In genomic region chr2:242004902-242005230, GRCh38 we compare ENCODE assay signal across 1 cellular context.
TF ChIP-seq lines count a peak whose summit lies in the region.

No MANE protein-coding gene starts in this region.

TF ChIP-seq in HepG2, 621 proteins besides CTCF, POLR2A, EP300 and RAD21 (continued from another document):
- TF ChIP-seq ZMYM2 (CRISPR knock-in tag; IDR thresholded peaks at IDR 0.05): peak; percentile 26; the same call in 1 of the 2 replicates
- TF ChIP-seq, protein P1, sequence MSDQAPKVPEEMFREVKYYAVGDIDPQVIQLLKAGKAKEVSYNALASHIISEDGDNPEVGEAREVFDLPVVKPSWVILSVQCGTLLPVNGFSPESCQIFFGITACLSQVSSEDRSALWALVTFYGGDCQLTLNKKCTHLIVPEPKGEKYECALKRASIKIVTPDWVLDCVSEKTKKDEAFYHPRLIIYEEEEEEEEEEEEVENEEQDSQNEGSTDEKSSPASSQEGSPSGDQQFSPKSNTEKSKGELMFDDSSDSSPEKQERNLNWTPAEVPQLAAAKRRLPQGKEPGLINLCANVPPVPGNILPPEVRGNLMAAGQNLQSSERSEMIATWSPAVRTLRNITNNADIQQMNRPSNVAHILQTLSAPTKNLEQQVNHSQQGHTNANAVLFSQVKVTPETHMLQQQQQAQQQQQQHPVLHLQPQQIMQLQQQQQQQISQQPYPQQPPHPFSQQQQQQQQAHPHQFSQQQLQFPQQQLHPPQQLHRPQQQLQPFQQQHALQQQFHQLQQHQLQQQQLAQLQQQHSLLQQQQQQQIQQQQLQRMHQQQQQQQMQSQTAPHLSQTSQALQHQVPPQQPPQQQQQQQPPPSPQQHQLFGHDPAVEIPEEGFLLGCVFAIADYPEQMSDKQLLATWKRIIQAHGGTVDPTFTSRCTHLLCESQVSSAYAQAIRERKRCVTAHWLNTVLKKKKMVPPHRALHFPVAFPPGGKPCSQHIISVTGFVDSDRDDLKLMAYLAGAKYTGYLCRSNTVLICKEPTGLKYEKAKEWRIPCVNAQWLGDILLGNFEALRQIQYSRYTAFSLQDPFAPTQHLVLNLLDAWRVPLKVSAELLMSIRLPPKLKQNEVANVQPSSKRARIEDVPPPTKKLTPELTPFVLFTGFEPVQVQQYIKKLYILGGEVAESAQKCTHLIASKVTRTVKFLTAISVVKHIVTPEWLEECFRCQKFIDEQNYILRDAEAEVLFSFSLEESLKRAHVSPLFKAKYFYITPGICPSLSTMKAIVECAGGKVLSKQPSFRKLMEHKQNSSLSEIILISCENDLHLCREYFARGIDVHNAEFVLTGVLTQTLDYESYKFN (CRISPR knock-in tag; conservative IDR thresholded peaks at IDR 0.05): peak; percentile 70
- no peak for TF ChIP-seq GABPB1 (CRISPR knock-in tag; IDR thresholded peaks at IDR 0.05)
- peak; percentile 60 for TF ChIP-seq NR2F2 (IDR thresholded peaks at IDR 0.05; ENCODE audit: borderline replicate concordance, low read depth)
- TF ChIP-seq HNF4A (CRISPR knock-in tag; IDR thresholded peaks at IDR 0.05): peak; percentile 66
- peak; percentile 17; the same call in 1 of the 2 replicates for TF ChIP-seq DRAP1 (CRISPR knock-in tag; IDR thresholded peaks at IDR 0.05)
- no peak for TF ChIP-seq GLI4 (CRISPR knock-in tag; IDR thresholded peaks at IDR 0.05; ENCODE audit: borderline replicate concordance)
- TF ChIP-seq, protein P2, sequence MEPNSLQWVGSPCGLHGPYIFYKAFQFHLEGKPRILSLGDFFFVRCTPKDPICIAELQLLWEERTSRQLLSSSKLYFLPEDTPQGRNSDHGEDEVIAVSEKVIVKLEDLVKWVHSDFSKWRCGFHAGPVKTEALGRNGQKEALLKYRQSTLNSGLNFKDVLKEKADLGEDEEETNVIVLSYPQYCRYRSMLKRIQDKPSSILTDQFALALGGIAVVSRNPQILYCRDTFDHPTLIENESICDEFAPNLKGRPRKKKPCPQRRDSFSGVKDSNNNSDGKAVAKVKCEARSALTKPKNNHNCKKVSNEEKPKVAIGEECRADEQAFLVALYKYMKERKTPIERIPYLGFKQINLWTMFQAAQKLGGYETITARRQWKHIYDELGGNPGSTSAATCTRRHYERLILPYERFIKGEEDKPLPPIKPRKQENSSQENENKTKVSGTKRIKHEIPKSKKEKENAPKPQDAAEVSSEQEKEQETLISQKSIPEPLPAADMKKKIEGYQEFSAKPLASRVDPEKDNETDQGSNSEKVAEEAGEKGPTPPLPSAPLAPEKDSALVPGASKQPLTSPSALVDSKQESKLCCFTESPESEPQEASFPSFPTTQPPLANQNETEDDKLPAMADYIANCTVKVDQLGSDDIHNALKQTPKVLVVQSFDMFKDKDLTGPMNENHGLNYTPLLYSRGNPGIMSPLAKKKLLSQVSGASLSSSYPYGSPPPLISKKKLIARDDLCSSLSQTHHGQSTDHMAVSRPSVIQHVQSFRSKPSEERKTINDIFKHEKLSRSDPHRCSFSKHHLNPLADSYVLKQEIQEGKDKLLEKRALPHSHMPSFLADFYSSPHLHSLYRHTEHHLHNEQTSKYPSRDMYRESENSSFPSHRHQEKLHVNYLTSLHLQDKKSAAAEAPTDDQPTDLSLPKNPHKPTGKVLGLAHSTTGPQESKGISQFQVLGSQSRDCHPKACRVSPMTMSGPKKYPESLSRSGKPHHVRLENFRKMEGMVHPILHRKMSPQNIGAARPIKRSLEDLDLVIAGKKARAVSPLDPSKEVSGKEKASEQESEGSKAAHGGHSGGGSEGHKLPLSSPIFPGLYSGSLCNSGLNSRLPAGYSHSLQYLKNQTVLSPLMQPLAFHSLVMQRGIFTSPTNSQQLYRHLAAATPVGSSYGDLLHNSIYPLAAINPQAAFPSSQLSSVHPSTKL (CRISPR knock-in tag; IDR thresholded peaks at IDR 0.05): peak; percentile 52
- no peak for TF ChIP-seq DNMT1 (CRISPR knock-in tag; IDR thresholded peaks at IDR 0.05)
- no peak for TF ChIP-seq NFKB2 (CRISPR knock-in tag; IDR thresholded peaks at IDR 0.05; ENCODE audit: borderline replicate concordance)
- 0 out of 2 replicates have a peak, but pooled peaks have one; percentile 54 for TF ChIP-seq SNAPC2 (CRISPR knock-in tag; IDR thresholded peaks at IDR 0.05)
- no peak for TF ChIP-seq ZNF496 (CRISPR knock-in tag; IDR thresholded peaks at IDR 0.05; ENCODE audit: insufficient replicate concordance)
- TF ChIP-seq SNRNP70 (IDR thresholded peaks at IDR 0.05; ENCODE audit: low read depth, low read length): no peak
- TF ChIP-seq RBM22 (optimal IDR thresholded peaks at IDR 0.05; ENCODE audit: low read length): no peak
- TF ChIP-seq SIX1 (CRISPR knock-in tag; IDR thresholded peaks at IDR 0.05; ENCODE audit: borderline replicate concordance): no peak
- no peak for TF ChIP-seq ZNF124 (CRISPR knock-in tag; IDR thresholded peaks at IDR 0.05)
- 0 out of 2 replicates have a peak, but pooled peaks have one; percentile 21 for TF ChIP-seq HDAC1 (CRISPR knock-in tag; IDR thresholded peaks at IDR 0.05)
- no peak for TF ChIP-seq RNF219 (CRISPR knock-in tag; IDR thresholded peaks at IDR 0.05)
- TF ChIP-seq GATAD2A (CRISPR knock-in tag; IDR thresholded peaks at IDR 0.05): peak; percentile 9; the same call in 1 of the 2 replicates
- no peak for TF ChIP-seq ZNF777 (CRISPR knock-in tag; IDR thresholded peaks at IDR 0.05)
- TF ChIP-seq CC2D1A (CRISPR knock-in tag; IDR thresholded peaks at IDR 0.05): no peak
- TF ChIP-seq ZNF720 (CRISPR knock-in tag; IDR thresholded peaks at IDR 0.05): no peak
- TF ChIP-seq ZNF264 (CRISPR knock-in tag; IDR thresholded peaks at IDR 0.05): no peak
- no peak for TF ChIP-seq ZNF224 (CRISPR knock-in tag; IDR thresholded peaks at IDR 0.05)
- TF ChIP-seq ZNF160 (CRISPR knock-in tag; IDR thresholded peaks at IDR 0.05): no peak
- 0 out of 2 replicates have a peak, but pooled peaks have one; percentile 34 for TF ChIP-seq ETV5 (CRISPR knock-in tag; IDR thresholded peaks at IDR 0.05; ENCODE audit: borderline replicate concordance)
- no peak for TF ChIP-seq CENPT (CRISPR knock-in tag; IDR thresholded peaks at IDR 0.05; ENCODE audit: low read depth)
- TF ChIP-seq MTF2 (CRISPR knock-in tag; IDR thresholded peaks at IDR 0.05; ENCODE audit: borderline replicate concordance): no peak
- TF ChIP-seq PHF5A (CRISPR knock-in tag; IDR thresholded peaks at IDR 0.05; ENCODE audit: low read depth, unreplicated experiment): no peak
